In the genomic region with DNA sequence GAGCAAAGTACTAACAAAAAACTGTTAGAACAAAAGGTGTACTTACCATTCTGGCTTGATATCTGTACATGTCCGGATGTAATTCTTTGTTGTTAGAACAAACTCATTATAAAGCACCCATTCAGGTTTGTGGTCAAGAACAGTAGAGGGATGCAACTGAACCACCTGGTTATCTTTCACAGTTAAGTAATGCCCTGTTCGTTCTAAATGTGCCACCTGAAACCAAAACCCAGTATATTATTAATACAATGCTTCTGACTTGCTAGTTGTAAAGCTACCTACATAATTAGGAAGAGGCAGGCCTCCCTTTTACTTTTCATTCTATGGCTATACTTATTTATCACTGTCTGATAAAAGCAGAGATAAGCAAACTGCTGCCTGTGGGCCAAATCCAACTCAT, we compare ENCODE assay signal across 18 cellular contexts. TPM values are rescaled to one million over a fixed set of nuclear protein-coding genes. Genes with fewer than 3 reads are reported as not detected.
DNase-seq lines count a peak whose midpoint lies in the region; ATAC-seq lines count a peak whose summit lies in the region.
"Had no signal": no experiment of that assay in that cellular context is flagged by ENCODE, and none has a peak within 500 bp of the region (broad histone marks: within the 10 kb centered on the region; RNA-seq: fewer than 3 reads in every experiment).

No MANE protein-coding gene starts in this region.

- H3K4me3 Mint-ChIP-seq in activated naive CD4-positive, alpha-beta T cell treated with anti-CD3 and anti-CD28 coated beads, Interleukin-2, amount 50 U/mL, for 24 hours, result no peak overlapping the region
- H3K4me3 Mint-ChIP-seq in activated naive CD4-positive, alpha-beta T cell treated with anti-CD3 and anti-CD28 coated beads, Interleukin-2, amount 10 ng/mL, durations not matched to agents 7 days and 5 days, result no peak overlapping the region
- H3K4me3 Mint-ChIP-seq in activated T-helper 17 cell treated with anti-CD3 and anti-CD28 coated beads, Interleukin-2, amount 50 U/mL, for 72 hours, result no peak overlapping the region
- H3K4me3 Mint-ChIP-seq: activated CD4-positive, alpha-beta memory T cell treated with anti-CD3 and anti-CD28 coated beads for 36 hours; activated naive CD8-positive, alpha-beta T cell treated with anti-CD3 and anti-CD28 coated beads, Interleukin-2, amount 10 ng/mL, durations not matched to agents 7 days and 5 days; activated T-cell treated with anti-CD3 and anti-CD28 coated beads, Interleukin-2, amount 50 U/mL, for 24 hours had no signal

- H3K27ac Mint-ChIP-seq in activated naive CD4-positive, alpha-beta T cell treated with anti-CD3 and anti-CD28 coated beads, Interleukin-2, amount 50 U/mL, for 24 hours, result peak overlapping the region; percentile 51
- no peak overlapping the region for H3K27ac Mint-ChIP-seq in activated naive CD4-positive, alpha-beta T cell treated with anti-CD3 and anti-CD28 coated beads, Interleukin-2, amount 10 ng/mL, durations not matched to agents 7 days and 5 days
- peak overlapping the region; percentile 48 for H3K27ac Mint-ChIP-seq in activated T-helper 17 cell treated with anti-CD3 and anti-CD28 coated beads, Interleukin-2, amount 50 U/mL, for 72 hours
- H3K27ac Mint-ChIP-seq: activated CD4-positive, alpha-beta memory T cell treated with anti-CD3 and anti-CD28 coated beads for 36 hours; activated naive CD8-positive, alpha-beta T cell treated with anti-CD3 and anti-CD28 coated beads, Interleukin-2, amount 10 ng/mL, durations not matched to agents 7 days and 5 days had no signal

- no peaks in the 10 kb centered on the region for H3K27me3 Mint-ChIP-seq in activated naive CD4-positive, alpha-beta T cell treated with anti-CD3 and anti-CD28 coated beads, Interleukin-2, amount 50 U/mL, for 24 hours
- no peaks in the 10 kb centered on the region for H3K27me3 Mint-ChIP-seq in activated naive CD4-positive, alpha-beta T cell treated with anti-CD3 and anti-CD28 coated beads, Interleukin-2, amount 10 ng/mL, durations not matched to agents 7 days and 5 days
- no peaks in the 10 kb centered on the region for H3K27me3 Mint-ChIP-seq in activated T-helper 17 cell treated with anti-CD3 and anti-CD28 coated beads, Interleukin-2, amount 50 U/mL, for 72 hours
- H3K27me3 Mint-ChIP-seq: activated CD4-positive, alpha-beta memory T cell treated with anti-CD3 and anti-CD28 coated beads for 36 hours; activated naive CD8-positive, alpha-beta T cell treated with anti-CD3 and anti-CD28 coated beads, Interleukin-2, amount 10 ng/mL, durations not matched to agents 7 days and 5 days; activated T-cell treated with anti-CD3 and anti-CD28 coated beads, Interleukin-2, amount 50 U/mL, for 24 hours had no signal

- no peaks in the 10 kb centered on the region for H3K4me1 Mint-ChIP-seq in activated naive CD4-positive, alpha-beta T cell treated with anti-CD3 and anti-CD28 coated beads, Interleukin-2, amount 50 U/mL, for 24 hours
- H3K4me1 Mint-ChIP-seq in activated naive CD4-positive, alpha-beta T cell treated with anti-CD3 and anti-CD28 coated beads, Interleukin-2, amount 10 ng/mL, durations not matched to agents 7 days and 5 days, result no peaks in the 10 kb centered on the region
- no peaks in the 10 kb centered on the region for H3K4me1 Mint-ChIP-seq in activated T-helper 17 cell treated with anti-CD3 and anti-CD28 coated beads, Interleukin-2, amount 50 U/mL, for 72 hours

- ATAC-seq in GM21423 (IDR thresholded peaks at IDR 0.05; ENCODE audit: unreplicated experiment) (peak; percentile 82), HG03025 (IDR thresholded peaks at IDR 0.05; ENCODE audit: low FRiP score, unreplicated experiment) (peak; percentile 47)
- no peak for ATAC-seq in activated T-helper 17 cell treated with anti-CD3 and anti-CD28 coated beads, Interleukin-2, amount 50 U/mL, for 72 hours (replicated peaks)
- ATAC-seq: esophagus mucosa, sciatic nerve had no signal

- H3K9me3 Mint-ChIP-seq in activated naive CD4-positive, alpha-beta T cell treated with anti-CD3 and anti-CD28 coated beads, Interleukin-2, amount 50 U/mL, for 24 hours, result no peaks in the 10 kb centered on the region
- no peaks in the 10 kb centered on the region for H3K9me3 Mint-ChIP-seq in activated naive CD4-positive, alpha-beta T cell treated with anti-CD3 and anti-CD28 coated beads, Interleukin-2, amount 10 ng/mL, durations not matched to agents 7 days and 5 days
- H3K9me3 Mint-ChIP-seq in activated T-helper 17 cell treated with anti-CD3 and anti-CD28 coated beads, Interleukin-2, amount 50 U/mL, for 72 hours, result no peaks in the 10 kb centered on the region
- H3K9me3 Mint-ChIP-seq: activated CD4-positive, alpha-beta memory T cell treated with anti-CD3 and anti-CD28 coated beads for 36 hours; activated naive CD8-positive, alpha-beta T cell treated with anti-CD3 and anti-CD28 coated beads, Interleukin-2, amount 10 ng/mL, durations not matched to agents 7 days and 5 days; activated T-cell treated with anti-CD3 and anti-CD28 coated beads, Interleukin-2, amount 50 U/mL, for 24 hours had no signal

- H3K36me3 Mint-ChIP-seq in activated naive CD4-positive, alpha-beta T cell treated with anti-CD3 and anti-CD28 coated beads, Interleukin-2, amount 50 U/mL, for 24 hours, result peaks cover 26% of the 10 kb centered on the region
- peaks cover 65% of the 10 kb centered on the region for H3K36me3 Mint-ChIP-seq in activated naive CD4-positive, alpha-beta T cell treated with anti-CD3 and anti-CD28 coated beads, Interleukin-2, amount 10 ng/mL, durations not matched to agents 7 days and 5 days
- peaks cover 100% of the 10 kb centered on the region for H3K36me3 Mint-ChIP-seq in activated T-helper 17 cell treated with anti-CD3 and anti-CD28 coated beads, Interleukin-2, amount 50 U/mL, for 72 hours (ENCODE audit: low read depth)

- CTCF ChIA-PET in activated naive CD4-positive, alpha-beta T cell treated with anti-CD3 and anti-CD28 coated beads, Interleukin-2, amount 10 ng/mL, durations not matched to agents 7 days and 5 days (lab: Charles Lee), result no interaction called here

- DNase-seq in activated naive CD4-positive, alpha-beta T cell treated with anti-CD3 and anti-CD28 coated beads, Interleukin-2, amount 10 ng/mL, durations not matched to agents 7 days and 5 days, result no peak
- no peak for DNase-seq in activated CD4-positive, CD25-positive, alpha-beta regulatory T cell (lab: John Stamatoyannopoulos, UW)
- DNase-seq in SIG-M5 treated with dmso at 0.1 percent for 504 hours (lab: John Stamatoyannopoulos, UW; ENCODE audit: unreplicated experiment) (no peak), activated gamma-delta T cell (lab: John Stamatoyannopoulos, UW) (no peak)
- DNase-seq: activated CD4-positive, alpha-beta memory T cell treated with anti-CD3 and anti-CD28 coated beads for 36 hours; activated naive CD8-positive, alpha-beta T cell treated with anti-CD3 and anti-CD28 coated beads, Interleukin-2, amount 10 ng/mL, durations not matched to agents 7 days and 5 days; activated T-cell treated with anti-CD3 and anti-CD28 coated beads, Interleukin-2, amount 50 U/mL, for 24 hours; GDM1; Kasumi-1; NCI-H1417; NCI-H2227 treated with DMSO at 0.1 percent for 48 hours; stimulated activated CD4-positive, alpha-beta T cell treated with anti-CD3 and anti-CD28 coated beads, Interleukin-1b, Interleukin-23, amount 100 ng/mL, for 48 hours had no signal

RNA-seq across cellular contexts. Expression of a gene that starts 54.8 kb away (rescaled TPM):
- 100 to 1,000 TPM; 190 to 226 TPM for total RNA-seq in activated T-helper 17 cell treated with anti-CD3 and anti-CD28 coated beads, Interleukin-2, amount 50 U/mL, for 72 hours
